In the genomic region with DNA sequence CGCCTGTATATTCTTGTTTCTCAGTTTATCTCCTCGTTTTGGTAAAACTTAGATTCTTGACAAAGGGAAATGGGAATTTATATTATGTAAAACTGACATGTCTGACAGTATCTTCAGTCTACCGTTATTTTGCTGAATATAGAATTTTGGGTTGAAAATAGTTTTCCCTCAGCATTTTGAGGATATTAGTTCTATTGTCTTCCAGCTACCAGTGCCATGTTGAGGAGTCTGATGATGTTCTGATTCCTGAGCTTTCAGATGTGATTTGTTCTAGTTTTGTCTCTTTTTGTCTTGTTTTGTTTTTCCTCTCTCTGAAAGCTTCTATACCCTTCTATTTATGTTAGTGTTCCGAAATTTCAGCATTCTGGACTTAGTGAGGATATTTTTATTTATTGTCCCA, we compare ENCODE assay signal across 31 cellular contexts.
"Had no signal": no experiment of that assay in that cellular context is flagged by ENCODE, and none has a peak within 500 bp of the region (broad histone marks: within the 10 kb centered on the region; RNA-seq: fewer than 3 reads in every experiment).

No MANE protein-coding gene starts in this region.

- H2AFZ ChIP-seq: parathyroid adenoma had no signal

- H3K36me3 Mint-ChIP-seq: natural killer cell treated with Interleukin-12 subunit alpha and Interleukin-12 subunit beta and Interleukin-15 and Interleukin-18, amount 100 ng/mL, for 72 hours; stimulated activated memory B cell treated with anti-CD40 and anti-IgM and Interleukin-4, amounts not matched to agents 10 μg/mL and 1 μg/mL and 100 μg/mL, for 72 hours; type B pancreatic cell had no signal

- H3K27me3 ChIP-seq: ovary, right lobe of liver, sigmoid colon, suprapubic skin, testis, tibial artery, transverse colon, upper lobe of right lung, uterus had no signal

- H3K4me1 Mint-ChIP-seq: naive thymus-derived CD8-positive, alpha-beta T cell; neural crest cell; stimulated activated memory B cell treated with anti-CD40 and anti-IgM and Interleukin-4, amounts not matched to agents 10 μg/mL and 1 μg/mL and 100 μg/mL, for 72 hours; stimulated activated naive CD8-positive, alpha-beta T cell treated with anti-CD3 and anti-CD28 coated beads, Interleukin-15, amount 100 ng/mL, for 72 hours had no signal

- H3K36me3 ChIP-seq: neutrophil, ovary, right lobe of liver, sigmoid colon, suprapubic skin, tibial artery, transverse colon, upper lobe of right lung, uterus had no signal

- H3K9me3 ChIP-seq: neutrophil, ovary, psoas muscle, right lobe of liver, sigmoid colon, suprapubic skin, testis, tibial artery, transverse colon, upper lobe of right lung, uterus had no signal

- H3K27ac ChIP-seq: neutrophil, ovary, parathyroid adenoma, psoas muscle, right lobe of liver, suprapubic skin, testis, tibial artery, transverse colon, upper lobe of right lung, uterus had no signal

- H3K4me3 Mint-ChIP-seq: naive thymus-derived CD8-positive, alpha-beta T cell; natural killer cell treated with Interleukin-12 subunit alpha and Interleukin-12 subunit beta and Interleukin-15 and Interleukin-18, amount 100 ng/mL, for 72 hours; nephron progenitor cell; neural crest cell; stimulated activated memory B cell treated with anti-CD40 and anti-IgM and Interleukin-4, amounts not matched to agents 10 μg/mL and 1 μg/mL and 100 μg/mL, for 72 hours; stimulated activated naive CD8-positive, alpha-beta T cell treated with anti-CD3 and anti-CD28 coated beads, Interleukin-15, amount 100 ng/mL, for 72 hours; type B pancreatic cell had no signal

- H3K4me1 ChIP-seq: psoas muscle, right lobe of liver, suprapubic skin, testis, tibial artery, upper lobe of right lung, uterus had no signal

- H3K27me3 Mint-ChIP-seq: progenitor cell of endocrine pancreas; stimulated activated naive CD8-positive, alpha-beta T cell treated with anti-CD3 and anti-CD28 coated beads, Interleukin-15, amount 100 ng/mL, for 72 hours; type B pancreatic cell had no signal

- H3K9ac ChIP-seq: parathyroid adenoma had no signal

- H3K4me3 ChIP-seq: ovary, psoas muscle, right lobe of liver, sigmoid colon, suprapubic skin, testis, tibial artery, transverse colon, upper lobe of right lung, uterus had no signal

- ATAC-seq: naive thymus-derived CD8-positive, alpha-beta T cell; natural killer cell treated with Interleukin-12 subunit alpha and Interleukin-12 subunit beta and Interleukin-15 and Interleukin-18, amount 100 ng/mL, for 72 hours; psoas muscle; right cardiac atrium; right lobe of liver; stimulated activated memory B cell treated with anti-CD40 and anti-IgM and Interleukin-4, amounts not matched to agents 10 μg/mL and 1 μg/mL and 100 μg/mL, for 72 hours; stimulated activated naive CD8-positive, alpha-beta T cell treated with anti-CD3 and anti-CD28 coated beads, Interleukin-15, amount 100 ng/mL, for 72 hours; stimulated activated naive CD8-positive, alpha-beta T cell treated with anti-CD3 and anti-CD28 coated beads, Interleukin-15, Interleukin-2, amounts not matched to agents 100 U/mL and 50 U/mL, for 24 hours; upper lobe of right lung had no signal

- H3K27ac Mint-ChIP-seq: natural killer cell treated with Interleukin-12 subunit alpha and Interleukin-12 subunit beta and Interleukin-15 and Interleukin-18, amount 100 ng/mL, for 72 hours; nephron progenitor cell; progenitor cell of endocrine pancreas; stimulated activated memory B cell treated with anti-CD40 and anti-IgM and Interleukin-4, amounts not matched to agents 10 μg/mL and 1 μg/mL and 100 μg/mL, for 72 hours; stimulated activated naive CD8-positive, alpha-beta T cell treated with anti-CD3 and anti-CD28 coated beads, Interleukin-15, amount 100 ng/mL, for 72 hours; type B pancreatic cell had no signal

- H3K9me3 Mint-ChIP-seq: natural killer cell treated with Interleukin-12 subunit alpha and Interleukin-12 subunit beta and Interleukin-15 and Interleukin-18, amount 100 ng/mL, for 72 hours had no signal

- H3K79me2 ChIP-seq: parathyroid adenoma had no signal

- FAIRE-seq: small intestine had no signal

- DNase-seq: naive thymus-derived CD8-positive, alpha-beta T cell; nephron progenitor cell; nucleus accumbens; ovary; posterior cingulate gyrus; psoas muscle; right cardiac atrium; right lobe of liver; sigmoid colon; small intestine; stimulated activated CD4-positive, alpha-beta T cell treated with anti-CD3 and anti-CD28 coated beads, Interleukin-1b, Interleukin-23, amount 100 ng/mL, for 48 hours; stimulated activated CD4-positive, alpha-beta T cell treated with anti-CD3 and anti-CD28 coated beads, Interleukin-4, amount 100 ng/mL, for 1 hour; stimulated activated CD4-positive, alpha-beta T cell treated with anti-CD3 and anti-CD28 coated beads, Interleukin-4, amount 100 ng/mL, for 4 hours; stimulated activated CD8-positive, alpha-beta memory T cell treated with anti-CD3 and anti-CD28 coated beads, Interleukin-4, amount 100 ng/mL, for 48 hours; stimulated activated naive CD4-positive, alpha-beta T cell; stimulated activated naive CD8-positive, alpha-beta T cell treated with anti-CD3 and anti-CD28 coated beads, Interleukin-15, amount 100 ng/mL, for 72 hours; stimulated activated naive CD8-positive, alpha-beta T cell treated with anti-CD3 and anti-CD28 coated beads, Interleukin-15, Interleukin-2, amounts not matched to agents 100 U/mL and 50 U/mL, for 24 hours; substantia nigra; testis; tibial artery; transverse colon; upper lobe of right lung; uterus had no signal
